17 cellular contexts compared by ENCODE assay signal in the genomic region with DNA sequence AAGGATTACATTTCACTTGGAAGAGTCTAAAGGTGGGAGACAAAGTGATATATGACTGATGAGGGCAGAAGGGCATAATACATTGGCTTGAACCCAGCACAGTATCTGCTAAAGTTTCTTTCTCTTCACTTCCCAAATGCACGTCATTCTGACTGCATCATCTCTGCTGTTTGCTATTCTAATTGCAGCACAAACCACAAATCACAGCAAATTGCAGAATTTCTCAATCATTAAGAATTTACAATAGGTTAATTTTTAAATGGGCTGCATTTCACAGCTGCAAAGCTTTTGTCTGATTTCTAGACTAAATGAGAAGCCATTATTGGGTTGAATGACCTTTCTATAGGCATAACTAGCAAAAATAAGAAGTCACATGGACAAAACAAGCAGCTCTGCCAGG.
DNase-seq lines count a peak whose midpoint lies in the region; ATAC-seq and TF ChIP-seq lines count a peak whose summit lies in the region.
"Had no signal": no experiment of that assay in that cellular context is flagged by ENCODE, and none has a peak within 500 bp of the region (broad histone marks: within the 10 kb centered on the region; RNA-seq: fewer than 3 reads in every experiment).

No MANE protein-coding gene starts in this region.

- H3K27me3 ChIP-seq in naive thymus-derived CD4-positive, alpha-beta T cell (ENCODE audit: control insufficient read depth in 2 of 2, insufficient read depth in 2 of 2, low read length in 2 of 2), result no peaks in the 10 kb centered on the region
- H3K27me3 ChIP-seq: SJSA1 had no signal

- CTCF ChIA-PET in naive thymus-derived CD4-positive, alpha-beta T cell (lab: Charles Lee), result interaction anchor here (0.6 kb wide), 1 partner anchor 1503 kb away, joined by 4 read pairs; no protein-coding TSS in a partner anchor

- TF ChIP-seq CTCF in fibroblast of mammary gland (conservative IDR thresholded peaks at IDR 0.05; ENCODE audit: control insufficient read depth, insufficient read depth, low read depth, low read length), result no peak

- no peak overlapping the region for H3K4me3 Mint-ChIP-seq in naive thymus-derived CD4-positive, alpha-beta T cell

- H3K36me3 Mint-ChIP-seq in naive thymus-derived CD4-positive, alpha-beta T cell, result peaks cover 0 to 29% (median 19%) of the 10 kb centered on the region in 5 donors

- H3K9me3 ChIP-seq in naive thymus-derived CD4-positive, alpha-beta T cell (ENCODE audit: control insufficient read depth in 2 of 3, low read length in 3 of 3), result no peaks in the 10 kb centered on the region
- H3K9me3 ChIP-seq: SJSA1 had no signal

- peaks cover 0 to 11% (median 6%) of the 10 kb centered on the region in 7 donors for H3K4me1 Mint-ChIP-seq in naive thymus-derived CD4-positive, alpha-beta T cell

- no peaks in the 10 kb centered on the region for H3K36me3 ChIP-seq in naive thymus-derived CD4-positive, alpha-beta T cell (ENCODE audit: control insufficient read depth in 2 of 3, insufficient read depth in 3 of 3, low read length in 3 of 3)
- H3K36me3 ChIP-seq: SJSA1 had no signal

- H3K27me3 Mint-ChIP-seq in naive thymus-derived CD4-positive, alpha-beta T cell, result no peaks in the 10 kb centered on the region

- H3K27ac Mint-ChIP-seq in naive thymus-derived CD4-positive, alpha-beta T cell, result no peak overlapping the region

- no peaks in the 10 kb centered on the region for H3K4me1 ChIP-seq in naive thymus-derived CD4-positive, alpha-beta T cell (ENCODE audit: control insufficient read depth in 2 of 2, insufficient read depth in 2 of 2, low read length in 2 of 2)
- H3K4me1 ChIP-seq: SJSA1 had no signal

- intact Hi-C loops in naive thymus-derived CD4-positive, alpha-beta T cell (cut with micrococcal nuclease), result no loop called here

- no peak overlapping the region for H3K27ac ChIP-seq in naive thymus-derived CD4-positive, alpha-beta T cell (ENCODE audit: low read depth, low read length)
- H3K27ac ChIP-seq: RWPE1, SJSA1 had no signal

- ATAC-seq in HG02938 (IDR thresholded peaks at IDR 0.05; ENCODE audit: unreplicated experiment), result no peak
- ATAC-seq in naive thymus-derived CD4-positive, alpha-beta T cell, result no peak
- ATAC-seq: K562 had no signal

- no peak overlapping the region for H3K4me3 ChIP-seq in fibroblast of mammary gland (ENCODE audit: control insufficient read depth, low read depth, low read length)
- no peak overlapping the region for H3K4me3 ChIP-seq in naive thymus-derived CD4-positive, alpha-beta T cell (ENCODE audit: low read length)
- H3K4me3 ChIP-seq: K562, SJSA1 had no signal

- DNase-seq in Caki2 (ENCODE audit: low read depth) (peak; percentile 15), NCI-H1436 (lab: John Stamatoyannopoulos, UW) (peak; percentile 72), NCI-H748 treated with DMSO at 0.1 percent for 48 hours (lab: John Stamatoyannopoulos, UW) (peak; percentile 70), fibroblast of mammary gland (ENCODE audit: low read depth) (peak; percentile 34), ACHN (no peak), DMS53 (lab: John Stamatoyannopoulos, UW) (no peak)
- DNase-seq in naive thymus-derived CD4-positive, alpha-beta T cell, result no peak
- DNase-seq: DMS153, HCEC 1CT, NCI-H2171 treated with DMSO at 0.1 percent for 48 hours, NCI-H510A, OCI-M1, T-helper 9 cell had no signal

- H3K9me3 Mint-ChIP-seq in naive thymus-derived CD4-positive, alpha-beta T cell, result no peaks in the 10 kb centered on the region

- in situ Hi-C loops in Caki2 (cut with HindIII; ENCODE audit: low pct_unique_long_range_greater_than_20kb, low sequenced_read_pairs), result no loop called here
- in situ Hi-C loops in ACHN (cut with HindIII; ENCODE audit: low pct_ligation_motif_present, low pct_unique_long_range_greater_than_20kb, low sequenced_read_pairs), result no loop called here

- POLR2A ChIA-PET in naive thymus-derived CD4-positive, alpha-beta T cell (lab: Charles Lee), result no interaction called here

Comparison
In these comparisons a context has a peak if more than half of its experiments do, and no peak if none do; other contexts are left out.
1. DNase-seq: peak in Caki2 (single experiment), NCI-H1436 (single experiment), NCI-H748 treated with DMSO at 0.1 percent for 48 hours (single experiment) and fibroblast of mammary gland (single experiment); none in ACHN (single experiment), DMS53 (single experiment) and naive thymus-derived CD4-positive, alpha-beta T cell (0 of 9).